Comparison of ENCODE assay signal across 9 cellular contexts in genomic region chr11:83583953-83584352, GRCh38.
DNase-seq lines count a peak whose midpoint lies in the region; ATAC-seq and TF ChIP-seq lines count a peak whose summit lies in the region.
"Had no signal": no experiment of that assay in that cellular context is flagged by ENCODE, and none has a peak within 500 bp of the region (broad histone marks: within the 10 kb centered on the region; RNA-seq: fewer than 3 reads in every experiment).

No MANE protein-coding gene starts in this region.

- H3K4me3 ChIP-seq in psoas muscle = no peak overlapping the region

- no peaks in the 10 kb centered on the region for H3K4me1 Mint-ChIP-seq in stimulated activated effector memory CD8-positive, alpha-beta T cell treated with anti-CD3 and anti-CD28 coated beads, Interleukin-12 subunit alpha, Interleukin-12 subunit beta, amount 100 ng/mL, for 72 hours

- no peaks in the 10 kb centered on the region for H3K9me3 ChIP-seq in psoas muscle

- no peaks in the 10 kb centered on the region for H3K4me1 ChIP-seq in psoas muscle

- no peak overlapping the region for H3K4me3 Mint-ChIP-seq in stimulated activated effector memory CD8-positive, alpha-beta T cell treated with anti-CD3 and anti-CD28 coated beads, Interleukin-12 subunit alpha, Interleukin-12 subunit beta, amount 100 ng/mL, for 72 hours

- H3K27ac Mint-ChIP-seq in stimulated activated effector memory CD8-positive, alpha-beta T cell treated with anti-CD3 and anti-CD28 coated beads, Interleukin-12 subunit alpha, Interleukin-12 subunit beta, amount 100 ng/mL, for 72 hours = no peak overlapping the region

- peak; percentile 68 to 78 for ATAC-seq in activated CD4-positive, CD25-positive, alpha-beta regulatory T cell treated with anti-CD3 and anti-CD28 coated beads, Interleukin-2, amount 50 U/mL, for 24 hours
- ATAC-seq in HG02610 (IDR thresholded peaks at IDR 0.05; ENCODE audit: unreplicated experiment) (peak; percentile 99), psoas muscle (no peak)
- peak; percentile 91 for ATAC-seq in stimulated activated effector memory CD8-positive, alpha-beta T cell treated with anti-CD3 and anti-CD28 coated beads, Interleukin-12 subunit alpha, Interleukin-12 subunit beta, amount 100 ng/mL, for 72 hours

- no peaks in the 10 kb centered on the region for H3K36me3 ChIP-seq in psoas muscle (ENCODE audit: insufficient read depth in 1 of 2, low read depth in 1 of 2)

- TF ChIP-seq CTCF in psoas muscle (IDR thresholded peaks at IDR 0.05) = no peak

- DNase-seq in activated CD4-positive, CD25-positive, alpha-beta regulatory T cell treated with anti-CD3 and anti-CD28 coated beads, Interleukin-2, amount 50 U/mL, for 72 hours = no peak
- DNase-seq in RPMI7951 (ENCODE audit: low read depth) (peak; percentile 35), psoas muscle (no peak), HK-2 (ENCODE audit: unreplicated experiment) (no peak), GM19238 (ENCODE audit: insufficient read length, low spot score) (no peak)
- DNase-seq in stimulated activated effector memory CD8-positive, alpha-beta T cell treated with anti-CD3 and anti-CD28 coated beads, Interleukin-12 subunit alpha, Interleukin-12 subunit beta, amount 100 ng/mL, for 72 hours (ENCODE audit: low spot score in 2 of 2) = no peak

- no peaks in the 10 kb centered on the region for H3K36me3 Mint-ChIP-seq in stimulated activated effector memory CD8-positive, alpha-beta T cell treated with anti-CD3 and anti-CD28 coated beads, Interleukin-12 subunit alpha, Interleukin-12 subunit beta, amount 100 ng/mL, for 72 hours

- H3K9me3 Mint-ChIP-seq in stimulated activated effector memory CD8-positive, alpha-beta T cell treated with anti-CD3 and anti-CD28 coated beads, Interleukin-12 subunit alpha, Interleukin-12 subunit beta, amount 100 ng/mL, for 72 hours = peaks cover 3% of the 10 kb centered on the region

- WGBS in psoas muscle, 3 donors = 87 to 95% (median 94%) methylated on average over 3 of the region's 3 CpGs

- H3K27me3 ChIP-seq in psoas muscle (ENCODE audit: insufficient read depth in 3 of 3, low read length in 2 of 3) = no peaks in the 10 kb centered on the region

- H3K27ac ChIP-seq in psoas muscle = no peak overlapping the region
- H3K27ac ChIP-seq: KMS-11 had no signal

- intact Hi-C loops in psoas muscle (cut with DNase I) = no loop called here

Comparison
In these comparisons a context has a peak if more than half of its experiments do, and no peak if none do; other contexts are left out.
1. ATAC-seq: peak in activated CD4-positive, CD25-positive, alpha-beta regulatory T cell treated with anti-CD3 and anti-CD28 coated beads, Interleukin-2, amount 50 U/mL, for 24 hours (2 of 2), HG02610 (single experiment) and stimulated activated effector memory CD8-positive, alpha-beta T cell treated with anti-CD3 and anti-CD28 coated beads, Interleukin-12 subunit alpha, Interleukin-12 subunit beta, amount 100 ng/mL, for 72 hours (single experiment); none in psoas muscle (0 of 4).